Comparison of ENCODE assay signal across 1 cellular context in genomic region chr19:28941833-28942232, GRCh38.
TF ChIP-seq lines count a peak whose summit lies in the region.

No MANE protein-coding gene starts in this region.

TF ChIP-seq in IMR-90, 13 proteins besides CTCF, POLR2A, EP300 and RAD21 (continued from another document):
- TF ChIP-seq USF2 (IDR thresholded peaks at IDR 0.05; ENCODE audit: low read depth, low read length) (no peak), SMC3 (IDR thresholded peaks at IDR 0.05; ENCODE audit: low read depth, low read length) (no peak), ELK1 (IDR thresholded peaks at IDR 0.05; ENCODE audit: borderline replicate concordance, low read depth, low read length) (no peak)
TF ChIP-seq in IMR-90: peak in this region for 0.
